18 cellular contexts compared by ENCODE assay signal in genomic region chr2:2597712-2598111, GRCh38.
DNase-seq lines count a peak whose midpoint lies in the region; ATAC-seq and TF ChIP-seq lines count a peak whose summit lies in the region.
"Had no signal": no experiment of that assay in that cellular context is flagged by ENCODE, and none has a peak within 500 bp of the region (broad histone marks: within the 10 kb centered on the region; RNA-seq: fewer than 3 reads in every experiment).

No MANE protein-coding gene starts in this region.

- no peak for DNase-seq in activated naive CD4-positive, alpha-beta T cell treated with anti-CD3 and anti-CD28 coated beads for 36 hours
- no peak for DNase-seq in activated naive CD4-positive, alpha-beta T cell treated with Interleukin-2 at 50 U/mL for 16 hours
- no peak for DNase-seq in RWPE2 (ENCODE audit: low spot score)
- peak; percentile 58 for DNase-seq in epithelial cell of esophagus (ENCODE audit: low read depth)
- no peak for DNase-seq in stimulated activated naive CD8-positive, alpha-beta T cell treated with anti-CD3 and anti-CD28 coated beads, Interleukin-15, amount 100 ng/mL, for 72 hours
- DNase-seq in C1 segment of cervical spinal cord (lab: John Stamatoyannopoulos, UW), result no peak
- DNase-seq: ACHN; BE2C; Caco-2; CD4-positive, alpha-beta T cell; GOT3; H7; HFFc6; IMR-90 had no signal

- H3K36me3 ChIP-seq in RWPE2 (ENCODE audit: low read depth), result no peaks in the 10 kb centered on the region
- H3K36me3 ChIP-seq: BE2C had no signal

- peaks cover 3% of the 10 kb centered on the region for H3K27me3 Mint-ChIP-seq in activated naive CD4-positive, alpha-beta T cell treated with anti-CD3 and anti-CD28 coated beads for 36 hours (ENCODE audit: low read depth)
- peaks cover 7% of the 10 kb centered on the region for H3K27me3 Mint-ChIP-seq in stimulated activated naive CD8-positive, alpha-beta T cell treated with anti-CD3 and anti-CD28 coated beads, Interleukin-15, amount 100 ng/mL, for 72 hours

- ATAC-seq in RWPE2 (ENCODE audit: low read depth) (peak; percentile 41; the same call in 2 of the 3 replicates), GM18909 (IDR thresholded peaks at IDR 0.05; ENCODE audit: poor library complexity, unreplicated experiment) (no peak)
- ATAC-seq in stimulated activated naive CD8-positive, alpha-beta T cell treated with anti-CD3 and anti-CD28 coated beads, Interleukin-15, amount 100 ng/mL, for 72 hours, result peak; percentile 67
- ATAC-seq: HCT116 had no signal

- intact Hi-C loops in activated naive CD4-positive, alpha-beta T cell treated with anti-CD3 and anti-CD28 coated beads for 36 hours (cut with micrococcal nuclease), result no loop called here

- H3K27ac ChIP-seq in RWPE2 (ENCODE audit: poor library complexity, severe bottlenecking), result no peak overlapping the region
- H3K27ac ChIP-seq: C4-2B, HL-60 had no signal

- H3K4me3 ChIP-seq in RWPE2 (ENCODE audit: severe bottlenecking), result no peak overlapping the region
- no peak overlapping the region for H3K4me3 ChIP-seq in epithelial cell of esophagus (ENCODE audit: low read length)

- no peaks in the 10 kb centered on the region for H3K4me1 ChIP-seq in RWPE2 (ENCODE audit: insufficient read depth, poor library complexity, severe bottlenecking)
- H3K4me1 ChIP-seq: BE2C, Caco-2 had no signal

- peaks cover 10% of the 10 kb centered on the region for H3K9me3 Mint-ChIP-seq in activated naive CD4-positive, alpha-beta T cell treated with anti-CD3 and anti-CD28 coated beads for 36 hours
- H3K9me3 Mint-ChIP-seq in stimulated activated naive CD8-positive, alpha-beta T cell treated with anti-CD3 and anti-CD28 coated beads, Interleukin-15, amount 100 ng/mL, for 72 hours, result peaks cover 5 to 7% of the 10 kb centered on the region in 2 donors

- H3K36me3 Mint-ChIP-seq in activated naive CD4-positive, alpha-beta T cell treated with anti-CD3 and anti-CD28 coated beads for 36 hours (ENCODE audit: low read depth), result no peaks in the 10 kb centered on the region

- H3K4me3 Mint-ChIP-seq in activated naive CD4-positive, alpha-beta T cell treated with anti-CD3 and anti-CD28 coated beads for 36 hours, result no peak overlapping the region
- no peak overlapping the region for H3K4me3 Mint-ChIP-seq in stimulated activated naive CD8-positive, alpha-beta T cell treated with anti-CD3 and anti-CD28 coated beads, Interleukin-15, amount 100 ng/mL, for 72 hours
- H3K4me3 Mint-ChIP-seq: CD4-positive, alpha-beta T cell; HFFc6 had no signal

- H3K9me3 ChIP-seq in RWPE2 (ENCODE audit: severe bottlenecking), result no peaks in the 10 kb centered on the region
- H3K9me3 ChIP-seq: BE2C, Caco-2 had no signal

- CTCF ChIA-PET in activated naive CD4-positive, alpha-beta T cell treated with anti-CD3 and anti-CD28 coated beads for 36 hours (lab: Charles Lee), result interaction anchor here (0.6 kb wide), 1 partner anchor 48 kb away, joined by 3 read pairs; no protein-coding TSS in a partner anchor

- H3K27me3 ChIP-seq in RWPE2 (ENCODE audit: insufficient read depth, poor library complexity, severe bottlenecking), result no peaks in the 10 kb centered on the region
- H3K27me3 ChIP-seq: BE2C had no signal

- H3K27ac Mint-ChIP-seq in activated naive CD4-positive, alpha-beta T cell treated with anti-CD3 and anti-CD28 coated beads for 36 hours, result peak overlapping the region; percentile 26
- H3K27ac Mint-ChIP-seq in stimulated activated naive CD8-positive, alpha-beta T cell treated with anti-CD3 and anti-CD28 coated beads, Interleukin-15, amount 100 ng/mL, for 72 hours, result no peak overlapping the region
- H3K27ac Mint-ChIP-seq: CD4-positive, alpha-beta T cell; HFFc6 had no signal

- peaks cover 3% of the 10 kb centered on the region for H3K4me1 Mint-ChIP-seq in activated naive CD4-positive, alpha-beta T cell treated with anti-CD3 and anti-CD28 coated beads for 36 hours (ENCODE audit: low read depth)
- no peaks in the 10 kb centered on the region for H3K4me1 Mint-ChIP-seq in stimulated activated naive CD8-positive, alpha-beta T cell treated with anti-CD3 and anti-CD28 coated beads, Interleukin-15, amount 100 ng/mL, for 72 hours

- no peak for TF ChIP-seq CTCF in RWPE2 (IDR thresholded peaks at IDR 0.05; ENCODE audit: poor library complexity, severe bottlenecking)
- TF ChIP-seq CTCF in epithelial cell of esophagus (IDR thresholded peaks at IDR 0.05; ENCODE audit: insufficient read depth, low read depth, low read length, missing control alignments), result no peak
